In the genomic region with DNA sequence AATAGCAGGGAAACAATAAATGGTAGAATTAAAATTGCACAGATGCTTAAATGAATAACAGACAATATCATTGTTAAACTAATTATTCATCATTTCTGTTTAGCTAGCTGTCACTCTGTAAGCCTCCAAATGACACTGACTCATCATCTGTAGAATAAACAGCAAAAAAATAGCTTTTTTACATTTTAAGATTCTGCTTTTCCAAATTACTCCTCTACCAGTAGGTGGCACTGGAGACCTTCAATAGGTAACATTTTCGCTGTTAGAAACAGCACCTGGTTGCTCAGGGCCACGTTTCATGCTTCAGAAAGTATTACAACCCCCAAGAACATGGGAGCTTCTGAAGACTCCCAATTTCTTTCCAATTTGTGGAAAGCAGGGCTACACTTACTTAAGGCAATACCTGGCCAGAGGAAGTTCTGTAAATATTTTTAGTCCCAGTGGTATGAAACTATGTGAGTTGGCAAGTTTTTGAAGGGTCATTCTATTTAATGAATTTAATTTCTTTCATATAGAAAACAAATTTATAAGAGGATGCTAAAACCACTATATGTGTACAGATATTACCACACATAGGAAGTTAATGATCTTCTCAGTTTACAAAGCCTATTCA, we compare ENCODE assay signal across 8 cellular contexts. TPM values are rescaled to one million over a fixed set of nuclear protein-coding genes. Genes with fewer than 3 reads are reported as not detected.
A peak's percentile ranks its signal among the peaks of the same experiment; 100 is the strongest.
DNase-seq lines count a peak whose midpoint lies in the region; ATAC-seq, FAIRE-seq and TF ChIP-seq lines count a peak whose summit lies in the region.

No MANE protein-coding gene starts in this region.

- no peaks in the 10 kb centered on the region for H3K9me3 Mint-ChIP-seq in astrocyte (ENCODE audit: unreplicated experiment)
- H3K9me3 Mint-ChIP-seq in type B pancreatic cell: no peaks in the 10 kb centered on the region

- no peaks in the 10 kb centered on the region for H3K27me3 ChIP-seq in astrocyte (ENCODE audit: insufficient read depth, low read length)
- no peaks in the 10 kb centered on the region for H3K27me3 ChIP-seq in left lung

- peak; percentile 26 for FAIRE-seq in astrocyte (lab: Jason Lieb, UNC)

- H3K4me3 Mint-ChIP-seq in astrocyte (ENCODE audit: unreplicated experiment): no peak overlapping the region
- no peak overlapping the region for H3K4me3 Mint-ChIP-seq in type B pancreatic cell

- H3K36me3 Mint-ChIP-seq in astrocyte (ENCODE audit: low read depth, unreplicated experiment) (no peaks in the 10 kb centered on the region), type B pancreatic cell (no peaks in the 10 kb centered on the region)

- H3K4me1 Mint-ChIP-seq in astrocyte (ENCODE audit: low read depth, unreplicated experiment) (peaks cover 5% of the 10 kb centered on the region), type B pancreatic cell (ENCODE audit: unreplicated experiment) (peaks cover 4% of the 10 kb centered on the region)

- no peak overlapping the region for H3K4me2 ChIP-seq in astrocyte (ENCODE audit: low read length)

- ATAC-seq in GM18511 (IDR thresholded peaks at IDR 0.05; ENCODE audit: unreplicated experiment) (peak; percentile 78), HG03196 (IDR thresholded peaks at IDR 0.05; ENCODE audit: unreplicated experiment) (peak; percentile 59), left lung (peak; percentile 60)

- DNase-seq in COLO668 (lab: John Stamatoyannopoulos, UW; ENCODE audit: unreplicated experiment) (peak; percentile 21), NCI-H446 treated with DMSO at 0.1 percent for 48 hours (lab: John Stamatoyannopoulos, UW) (peak; percentile 37), astrocyte (ENCODE audit: low read depth) (peak; percentile 12), left lung (no peak), type B pancreatic cell (ENCODE audit: extremely low spot score, unreplicated experiment) (no peak), NK-92 (lab: John Stamatoyannopoulos, UW; ENCODE audit: unreplicated experiment) (no peak)

- TF ChIP-seq CTCF in astrocyte (IDR thresholded peaks at IDR 0.05; ENCODE audit: insufficient read depth, low read depth, low read length): peak; percentile 80
- peak; percentile 37 to 60 for TF ChIP-seq CTCF in left lung (IDR thresholded peaks at IDR 0.05)
- peak; percentile 87 for TF ChIP-seq CTCF in type B pancreatic cell (conservative IDR thresholded peaks at IDR 0.05)

- H3K4me3 ChIP-seq in astrocyte (ENCODE audit: insufficient read depth, low read depth, low read length) (no peak overlapping the region), left lung (no peak overlapping the region)

- no peaks in the 10 kb centered on the region for H4K20me1 ChIP-seq in astrocyte (ENCODE audit: insufficient read depth, low read length)

- no peak overlapping the region for H3K27ac ChIP-seq in astrocyte (ENCODE audit: low read depth, low read length)
- H3K27ac ChIP-seq in left lung: no peak overlapping the region

- H2AFZ ChIP-seq in astrocyte (ENCODE audit: low read depth, low read length): no peak overlapping the region

- H3K4me1 ChIP-seq in astrocyte (ENCODE audit: insufficient read depth, low read length) (peaks cover 4% of the 10 kb centered on the region), left lung (no peaks in the 10 kb centered on the region)

- intact Hi-C loops in left lung (cut with DNase I): no loop called here

- H3K27ac Mint-ChIP-seq in astrocyte (ENCODE audit: unreplicated experiment) (no peak overlapping the region), type B pancreatic cell (no peak overlapping the region)

- H3K36me3 ChIP-seq in astrocyte (ENCODE audit: insufficient read depth, low read length): no peaks in the 10 kb centered on the region
- H3K36me3 ChIP-seq in left lung: no peaks in the 10 kb centered on the region

- no peaks in the 10 kb centered on the region for H3K79me2 ChIP-seq in astrocyte (ENCODE audit: insufficient read depth, low read length)

- H3K9me3 ChIP-seq in astrocyte (ENCODE audit: insufficient read depth, low read depth, low read length) (no peaks in the 10 kb centered on the region), left lung (no peaks in the 10 kb centered on the region)

- no peak overlapping the region for H3K9ac ChIP-seq in astrocyte (ENCODE audit: low read length)

- H3K27me3 Mint-ChIP-seq in astrocyte (ENCODE audit: low read depth, unreplicated experiment) (no peaks in the 10 kb centered on the region), type B pancreatic cell (peaks cover 5% of the 10 kb centered on the region)

RNA-seq across cellular contexts. Expression of gene TTN, which starts 45.4 kb away (rescaled TPM):
- total RNA-seq in astrocyte (0.50 and 0.53 TPM in 2 replicates), left lung (10 to 100 TPM; 26.1 to 27.5 TPM), type B pancreatic cell (ENCODE audit: low replicate concordance) (4.2 and 5.6 TPM in 2 replicates)

Comparison
In these comparisons a context has a peak if more than half of its experiments do, and no peak if none do; other contexts are left out.
1. DNase-seq: peak in COLO668 (single experiment), NCI-H446 treated with DMSO at 0.1 percent for 48 hours (single experiment) and astrocyte (single experiment); none in left lung (0 of 2), type B pancreatic cell (single experiment) and NK-92 (single experiment).
2. Peak in every context shown above with its lines, with median percentiles within 50 percentile points of each other: ATAC-seq and CTCF ChIP-seq.